ENCODE assay signal across 18 cellular contexts in the genomic region with DNA sequence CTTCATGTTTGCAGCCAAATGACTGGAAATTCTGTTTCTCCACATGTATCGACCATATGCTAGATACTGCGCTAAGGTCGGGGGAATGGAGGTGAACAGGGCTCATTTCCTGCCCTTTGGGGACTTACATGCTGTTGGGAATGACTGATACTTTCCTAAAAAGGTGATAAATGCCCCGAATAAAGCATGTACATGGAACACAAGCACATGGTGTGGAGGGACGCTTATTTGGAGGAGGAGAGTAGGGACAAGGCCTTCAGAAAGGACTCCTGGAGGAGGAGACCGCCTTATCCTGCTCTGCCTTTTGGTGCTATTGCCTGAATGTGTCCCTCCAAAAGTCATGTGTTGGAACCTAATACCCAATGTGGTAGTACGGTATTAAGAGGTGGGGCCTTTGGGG.
A peak's percentile ranks its signal among the peaks of the same experiment; 100 is the strongest.
DNase-seq lines count a peak whose midpoint lies in the region; ATAC-seq and TF ChIP-seq lines count a peak whose summit lies in the region.
"Had no signal": no experiment of that assay in that cellular context is flagged by ENCODE, and none has a peak within 500 bp of the region (broad histone marks: within the 10 kb centered on the region; RNA-seq: fewer than 3 reads in every experiment).

No MANE protein-coding gene starts in this region.

- H3K4me1 ChIP-seq in IMR-90 (ENCODE audit: control insufficient read depth, insufficient read depth, low read length) (peaks cover 24% of the 10 kb centered on the region), upper lobe of left lung (peaks cover 22 to 46% (median 35%) of the 10 kb centered on the region in 4 donors), SJCRH30 (peaks cover 33% of the 10 kb centered on the region), GM23338 (ENCODE audit: insufficient read depth) (peaks cover 10% of the 10 kb centered on the region)

- H3K27ac ChIP-seq in IMR-90 (ENCODE audit: insufficient read depth, low read length) (no peak overlapping the region), upper lobe of left lung (no peak overlapping the region), SJCRH30 (no peak overlapping the region), GM23338 (ENCODE audit: low read depth) (no peak overlapping the region)
- H3K27ac ChIP-seq: BLaER1 had no signal

- H3K4ac ChIP-seq in IMR-90 (ENCODE audit: low read depth, low read length): peak overlapping the region; percentile 4; the same call in 1 of the 2 replicates

- no peak for TF ChIP-seq RAD21 in IMR-90 (IDR thresholded peaks at IDR 0.05; ENCODE audit: low read length)

- TF ChIP-seq CTCF in Calu3 (IDR thresholded peaks at IDR 0.05; ENCODE audit: unreplicated experiment) (no peak), IMR-90 (conservative IDR thresholded peaks at IDR 0.05; ENCODE audit: low read depth, low read length) (no peak), endothelial cell (IDR thresholded peaks at IDR 0.05; ENCODE audit: unreplicated experiment) (no peak), nephron (IDR thresholded peaks at IDR 0.05; ENCODE audit: unreplicated experiment in 3 of 3) (no peak), upper lobe of left lung (IDR thresholded peaks at IDR 0.05) (no peak), GM23338 (conservative IDR thresholded peaks at IDR 0.05; ENCODE audit: low read depth in 2 of 2) (no peak)

- no peak overlapping the region for H3K56ac ChIP-seq in IMR-90 (ENCODE audit: extremely low read depth, insufficient read depth, low read length)

- in situ Hi-C loops in IMR-90 (cut with MboI; ENCODE audit: low sequenced_read_pairs): no loop called here

- peak overlapping the region; percentile 11; the same call in 2 of the 3 replicates for H2BK15ac ChIP-seq in IMR-90 (ENCODE audit: low read depth, low read length)

- no peak for TF ChIP-seq EP300 in upper lobe of left lung (IDR thresholded peaks at IDR 0.05)

- H2BK20ac ChIP-seq in IMR-90 (ENCODE audit: low read depth, low read length): 0 out of 2 replicates have a peak overlapping the region, but pooled peaks have one; percentile 1

- H3K79me1 ChIP-seq in IMR-90 (ENCODE audit: low read depth in 1 of 2, low read length in 2 of 2): peaks cover 0 to 12% of the 10 kb centered on the region in 2 experiments; a peak in 1 of 4 replicates

- H3K36me3 ChIP-seq in IMR-90 (ENCODE audit: control insufficient read depth, insufficient read depth, low read length) (no peaks in the 10 kb centered on the region), upper lobe of left lung (no peaks in the 10 kb centered on the region), SJCRH30 (no peaks in the 10 kb centered on the region), GM23338 (ENCODE audit: insufficient read depth) (no peaks in the 10 kb centered on the region)
- H3K36me3 ChIP-seq: BLaER1, HAP-1 had no signal

- H3K27ac Mint-ChIP-seq in Calu3 (ENCODE audit: unreplicated experiment): peak overlapping the region; percentile 73
- peak overlapping the region; percentile 48 for H3K27ac Mint-ChIP-seq in endothelial cell (ENCODE audit: unreplicated experiment)
- peak overlapping the region; percentile 90 to 99 (median 97) for H3K27ac Mint-ChIP-seq in nephron
- H3K27ac Mint-ChIP-seq in GM23338: no peak overlapping the region
- H3K27ac Mint-ChIP-seq: CD8-positive, alpha-beta memory T cell; HFFc6 had no signal

- no peaks in the 10 kb centered on the region for H4K20me1 ChIP-seq in IMR-90 (ENCODE audit: insufficient read depth, low read length)
- no peaks in the 10 kb centered on the region; the same call in 1 of the 2 replicates for H4K20me1 ChIP-seq in GM23338 (replicated peaks; ENCODE audit: insufficient read depth)
- H4K20me1 ChIP-seq: BLaER1 had no signal

- no peak overlapping the region for H3K4me3 ChIP-seq in IMR-90 (ENCODE audit: insufficient read depth, low read depth, low read length)
- H3K4me3 ChIP-seq in upper lobe of left lung: no peak overlapping the region
- H3K4me3 ChIP-seq in SJCRH30: no peak overlapping the region
- no peak overlapping the region for H3K4me3 ChIP-seq in GM23338
- H3K4me3 ChIP-seq: BLaER1, GM12878, HAP-1 had no signal

- no peaks in the 10 kb centered on the region for H3K9me3 ChIP-seq in IMR-90 (ENCODE audit: control insufficient read depth, insufficient read depth, low read length)
- no peaks in the 10 kb centered on the region for H3K9me3 ChIP-seq in upper lobe of left lung
- no peaks in the 10 kb centered on the region for H3K9me3 ChIP-seq in SJCRH30 (replicated peaks)
- H3K9me3 ChIP-seq: BLaER1, Caco-2, HAP-1 had no signal

- H3K4me1 Mint-ChIP-seq in Calu3 (ENCODE audit: low read depth, unreplicated experiment) (peaks cover 61% of the 10 kb centered on the region), endothelial cell (ENCODE audit: unreplicated experiment) (peaks cover 73% of the 10 kb centered on the region), nephron (peaks cover 82% of the 10 kb centered on the region), GM23338 (peaks cover 44% of the 10 kb centered on the region)

- no peak overlapping the region for H3K9ac ChIP-seq in IMR-90 (ENCODE audit: low read depth, low read length)
- H3K9ac ChIP-seq: BLaER1 had no signal

- DNase-seq in Calu3 (no peak), IMR-90 (no peak), endothelial cell (ENCODE audit: low spot score) (no peak), upper lobe of left lung (no peak), LoVo (ENCODE audit: low spot score) (no peak), SJCRH30 (no peak), GM23338 (ENCODE audit: low spot score) (no peak)
- DNase-seq: 8988T; AML-193; Caco-2; CD8-positive, alpha-beta memory T cell; DMS53; GOT3; HFFc6 had no signal

- no TSS peak for BruUV-seq in Calu3 (replicated peaks; lab: Mats Ljungman, UMichigan)
- BruUV-seq in IMR-90 (replicated peaks; lab: Mats Ljungman, UMichigan): no TSS peak

- intact Hi-C loops in Calu3 (cut with micrococcal nuclease; ENCODE audit: unreplicated experiment) (loop anchor here (10.0 kb wide), 1 partner anchor 412 kb away; no protein-coding TSS in a partner anchor), IMR-90 (cut with micrococcal nuclease) (no loop called here)

- H3K27me3 ChIP-seq in IMR-90 (ENCODE audit: control insufficient read depth, insufficient read depth, low read length): no peaks in the 10 kb centered on the region
- no peaks in the 10 kb centered on the region for H3K27me3 ChIP-seq in upper lobe of left lung
- H3K27me3 ChIP-seq in SJCRH30: no peaks in the 10 kb centered on the region
- H3K27me3 ChIP-seq in GM23338 (ENCODE audit: insufficient read depth): no peaks in the 10 kb centered on the region
- H3K27me3 ChIP-seq: BLaER1 had no signal

- POLR2A ChIA-PET in IMR-90 (lab: Charles Lee; ENCODE audit: unreplicated experiment): no interaction called here

- H2BK5ac ChIP-seq in IMR-90 (ENCODE audit: low read depth, low read length, poor library complexity, severe bottlenecking): no peak overlapping the region

- H3K23ac ChIP-seq in IMR-90 (ENCODE audit: low read depth, low read length): no peak overlapping the region

- H3K9me3 Mint-ChIP-seq in Calu3 (ENCODE audit: low read depth, unreplicated experiment): no peaks in the 10 kb centered on the region
- H3K9me3 Mint-ChIP-seq in endothelial cell (ENCODE audit: unreplicated experiment): no peaks in the 10 kb centered on the region
- no peaks in the 10 kb centered on the region for H3K9me3 Mint-ChIP-seq in nephron
- no peaks in the 10 kb centered on the region for H3K9me3 Mint-ChIP-seq in GM23338
- H3K9me3 Mint-ChIP-seq: HFFc6 had no signal

- H4K91ac ChIP-seq in IMR-90 (ENCODE audit: insufficient read depth, low read depth, low read length): peak overlapping the region; percentile 17; the same call in 1 of the 2 replicates

- H3K4me3 Mint-ChIP-seq in Calu3 (ENCODE audit: low read depth, unreplicated experiment) (no peak overlapping the region), endothelial cell (ENCODE audit: unreplicated experiment) (no peak overlapping the region), nephron (no peak overlapping the region), GM23338 (no peak overlapping the region)
- H3K4me3 Mint-ChIP-seq: CD8-positive, alpha-beta memory T cell; HFFc6 had no signal

- H3F3A ChIP-seq in GM23338 (replicated peaks; ENCODE audit: low read depth): no peaks in the 10 kb centered on the region

- H3K36me3 Mint-ChIP-seq in Calu3 (ENCODE audit: insufficient read depth, unreplicated experiment): peaks cover 6% of the 10 kb centered on the region
- H3K36me3 Mint-ChIP-seq in endothelial cell (ENCODE audit: low read depth, unreplicated experiment): peaks cover 11% of the 10 kb centered on the region
- peaks cover 3% of the 10 kb centered on the region for H3K36me3 Mint-ChIP-seq in nephron (ENCODE audit: low read depth)
- no peaks in the 10 kb centered on the region for H3K36me3 Mint-ChIP-seq in GM23338 (ENCODE audit: low read depth)
- H3K36me3 Mint-ChIP-seq: CD8-positive, alpha-beta memory T cell had no signal

- H3K9me1 ChIP-seq in IMR-90 (ENCODE audit: insufficient read depth, low read length): peaks cover 27% of the 10 kb centered on the region

- H4K8ac ChIP-seq in IMR-90 (ENCODE audit: low read depth in 2 of 2, low read length in 2 of 2): no peak overlapping the region

- H4K5ac ChIP-seq in IMR-90 (ENCODE audit: low read depth, low read length): no peak overlapping the region; the same call in 1 of the 2 replicates

- H3K9me2 ChIP-seq in GM23338 (ENCODE audit: insufficient read depth): no peaks in the 10 kb centered on the region

- H3K79me2 ChIP-seq in GM23338 (replicated peaks; ENCODE audit: insufficient read depth): peaks cover 11% of the 10 kb centered on the region

- ATAC-seq in IMR-90 (ENCODE audit: low read depth) (no peak), upper lobe of left lung (ENCODE audit: low FRiP score in 2 of 2) (no peak), GM23338 (no peak)

- WGBS in IMR-90 (ENCODE audit: extremely low coverage in 2 of 2, insufficient read length in 1 of 2), 2 experiments: 94% methylated on average over 3 of the region's 7 CpGs; no CpG with 5 or more reads in 1 of the 2 experiments
- 94% methylated on average over 7 of the region's 7 CpGs for WGBS in upper lobe of left lung, 2 donors

- CTCF ChIA-PET in Calu3 (lab: Charles Lee) (no interaction called here), IMR-90 (lab: Yijun Ruan, JAX) (no interaction called here)

- 0 out of 2 replicates have a peak overlapping the region, but pooled peaks have one; percentile 10 for H2BK120ac ChIP-seq in IMR-90 (ENCODE audit: low read depth, low read length)

- no peak overlapping the region for H2AK9ac ChIP-seq in IMR-90 (replicated peaks; ENCODE audit: low read depth, low read length, poor library complexity)

- H3K4me2 ChIP-seq in IMR-90 (ENCODE audit: low read depth, low read length) (no peak overlapping the region), GM23338 (no peak overlapping the region)

- peak overlapping the region; percentile 41 for H2AK5ac ChIP-seq in IMR-90 (ENCODE audit: low read depth, low read length)

- no peak overlapping the region; the same call in 1 of the 2 replicates for H3K14ac ChIP-seq in IMR-90 (replicated peaks; ENCODE audit: low read depth, low read length)

- peak overlapping the region; percentile 40 for H3K18ac ChIP-seq in IMR-90 (ENCODE audit: low read depth, low read length)

- no peak overlapping the region for H2AFZ ChIP-seq in IMR-90 (replicated peaks; ENCODE audit: low read length, poor library complexity)
- no peak overlapping the region for H2AFZ ChIP-seq in GM23338

- TF ChIP-seq POLR2A in IMR-90 (IDR thresholded peaks at IDR 0.05; ENCODE audit: low read depth, low read length) (no peak), upper lobe of left lung (IDR thresholded peaks at IDR 0.05) (no peak)

- dilution Hi-C loops in IMR-90 (cut with HindIII; ENCODE audit: low sequenced_read_pairs, unreplicated experiment): no loop called here

- H3K27me3 Mint-ChIP-seq in Calu3 (ENCODE audit: unreplicated experiment): no peaks in the 10 kb centered on the region
- no peaks in the 10 kb centered on the region for H3K27me3 Mint-ChIP-seq in endothelial cell (ENCODE audit: unreplicated experiment)
- H3K27me3 Mint-ChIP-seq in nephron (ENCODE audit: low read depth): no peaks in the 10 kb centered on the region
- peaks cover 7% of the 10 kb centered on the region for H3K27me3 Mint-ChIP-seq in GM23338 (ENCODE audit: insufficient read depth, low read depth, poor library complexity)
